In genomic region chr3:72613871-72614270, GRCh38 we compare ENCODE assay signal across 29 cellular contexts.
"Had no signal": no experiment of that assay in that cellular context is flagged by ENCODE, and none has a peak within 500 bp of the region (broad histone marks: within the 10 kb centered on the region; RNA-seq: fewer than 3 reads in every experiment).

No MANE protein-coding gene starts in this region.

- H3K27ac ChIP-seq: colonic mucosa, esophagus squamous epithelium, neutrophil, pancreas, right lobe of liver, thoracic aorta, tibial nerve, upper lobe of left lung had no signal

- H3K27me3 ChIP-seq: colonic mucosa, esophagus squamous epithelium, neutrophil, pancreas, right lobe of liver, tibial nerve, upper lobe of left lung had no signal

- H3K27me3 Mint-ChIP-seq: progenitor cell of endocrine pancreas; stimulated activated naive CD8-positive, alpha-beta T cell treated with anti-CD3 and anti-CD28 coated beads, Interleukin-15, Interleukin-2, amounts not matched to agents 100 ng/mL and 50 ng/mL, for 24 hours had no signal

- H3K9me3 ChIP-seq: colonic mucosa, esophagus squamous epithelium, mucosa of descending colon, neutrophil, pancreas, right lobe of liver, thoracic aorta, upper lobe of left lung had no signal

- H3K36me3 ChIP-seq: colonic mucosa, esophagus squamous epithelium, neutrophil, pancreas, right lobe of liver, thoracic aorta, tibial nerve, upper lobe of left lung had no signal

- H3K36me3 Mint-ChIP-seq: mesothelial cell of epicardium; natural killer cell treated with Interleukin-12 subunit alpha and Interleukin-12 subunit beta and Interleukin-15 and Interleukin-18, amount 100 ng/mL, for 72 hours had no signal

- H3K4me1 Mint-ChIP-seq: memory B cell had no signal

- ATAC-seq: left lobe of liver; mucosa of descending colon; natural killer cell treated with Interleukin-12 subunit alpha and Interleukin-12 subunit beta and Interleukin-15 and Interleukin-18, amount 100 ng/mL, for 72 hours; pancreas; right lobe of liver had no signal

- H3K4me3 Mint-ChIP-seq: dendritic cell treated with granulocyte-macrophage colony-stimulating factor and Interleukin-4, amounts not matched to agents 40 ng/mL and 50 ng/mL, for 4 days; memory B cell; mesothelial cell of epicardium; naive B cell; natural killer cell treated with Interleukin-12 subunit alpha and Interleukin-12 subunit beta and Interleukin-15 and Interleukin-18, amount 100 ng/mL, for 72 hours; neural crest cell; stimulated activated naive CD8-positive, alpha-beta T cell treated with anti-CD3 and anti-CD28 coated beads, Interleukin-15, Interleukin-2, amounts not matched to agents 100 ng/mL and 50 ng/mL, for 24 hours had no signal

- FAIRE-seq: frontal cortex, kidney, pancreas, small intestine, urothelium cell line had no signal

- H3K4me3 ChIP-seq: colonic mucosa, esophagus squamous epithelium, lung, mucosa of descending colon, pancreas, right lobe of liver, thoracic aorta, tibial nerve, upper lobe of left lung had no signal

- H3K4me1 ChIP-seq: colonic mucosa, esophagus squamous epithelium, pancreas, tibial nerve, upper lobe of left lung had no signal

- DNase-seq: colonic mucosa; effector CD8-positive, alpha-beta T cell; erythroblast; esophagus squamous epithelium; head of caudate nucleus; kidney; mucosa of descending colon; naive B cell; pancreas; right lobe of liver; stimulated activated CD4-positive, alpha-beta T cell treated with anti-CD3 and anti-CD28 coated beads, Interleukin-15, amount 100 ng/mL, for 24 hours; stimulated activated CD4-positive, alpha-beta T cell treated with anti-CD3 and anti-CD28 coated beads, Interleukin-2, amount 100 ng/mL, for 48 hours; stimulated activated naive B cell treated with anti-CD40 and anti-IgM and Interleukin-4, amounts not matched to agents 10 μg/mL and 1 μg/mL and 100 μg/mL, for 72 hours; upper lobe of left lung had no signal

- H3K27ac Mint-ChIP-seq: dendritic cell treated with granulocyte-macrophage colony-stimulating factor and Interleukin-4, amounts not matched to agents 40 ng/mL and 50 ng/mL, for 4 days; memory B cell; mesothelial cell of epicardium; natural killer cell treated with Interleukin-12 subunit alpha and Interleukin-12 subunit beta and Interleukin-15 and Interleukin-18, amount 100 ng/mL, for 72 hours; progenitor cell of endocrine pancreas; stimulated activated naive B cell treated with anti-CD40 and anti-IgM and Interleukin-4, amounts not matched to agents 10 μg/mL and 1 μg/mL and 100 μg/mL, for 72 hours; stimulated activated naive CD8-positive, alpha-beta T cell treated with anti-CD3 and anti-CD28 coated beads, Interleukin-15, Interleukin-2, amounts not matched to agents 100 ng/mL and 50 ng/mL, for 24 hours had no signal

- H3K9me3 Mint-ChIP-seq: neural crest cell had no signal
